Comparison of ENCODE assay signal across 10 cellular contexts in the genomic region with DNA sequence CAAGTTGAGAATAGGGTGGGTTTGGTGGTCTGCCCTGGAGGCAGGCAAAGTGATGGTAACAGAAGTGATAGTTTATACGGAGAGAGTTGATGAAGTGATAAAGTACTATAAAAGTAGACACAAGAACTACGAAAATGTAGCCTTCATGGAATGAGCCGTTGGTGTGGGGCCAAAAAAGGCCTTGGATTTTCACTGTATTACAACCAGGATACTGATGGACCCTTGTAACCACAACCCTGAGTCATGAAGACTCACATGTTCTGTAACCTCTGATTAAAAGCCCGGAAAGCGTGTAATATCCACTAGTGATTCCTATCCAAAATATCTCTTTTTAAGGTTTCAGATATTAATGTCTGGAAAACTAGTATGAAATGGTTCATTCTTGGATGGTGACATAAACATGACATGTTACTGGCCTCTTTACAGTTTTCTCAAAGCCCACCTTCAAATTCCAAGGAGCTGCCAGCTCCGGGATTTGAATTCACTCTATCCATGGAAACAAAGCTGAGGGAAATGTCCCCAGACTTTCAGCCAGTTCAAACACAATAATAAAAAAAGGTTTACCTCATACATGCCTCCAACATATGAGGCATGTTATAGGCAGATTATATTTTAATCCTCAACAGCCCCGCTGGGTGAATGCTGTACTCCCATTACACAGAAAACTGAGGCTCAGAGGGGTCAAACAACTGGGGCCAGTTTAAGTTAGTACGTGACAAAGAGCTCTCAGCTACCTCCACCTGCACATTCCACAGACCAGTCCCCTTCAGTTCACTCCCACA. TPM values are rescaled to one million over a fixed set of nuclear protein-coding genes. Genes with fewer than 3 reads are reported as not detected.
DNase-seq lines count a peak whose midpoint lies in the region; ATAC-seq, FAIRE-seq and TF ChIP-seq lines count a peak whose summit lies in the region.
"Had no signal": no experiment of that assay in that cellular context is flagged by ENCODE, and none has a peak within 500 bp of the region (broad histone marks: within the 10 kb centered on the region; RNA-seq: fewer than 3 reads in every experiment).

No MANE protein-coding gene starts in this region.

- H3K4me1 ChIP-seq in CD4-positive, alpha-beta memory T cell (ENCODE audit: insufficient read depth, low read length): peaks cover 20% of the 10 kb centered on the region
- peaks cover 42% of the 10 kb centered on the region for H3K4me1 ChIP-seq in Loucy (ENCODE audit: insufficient read depth, low read length, poor library complexity, severe bottlenecking)

- no peaks in the 10 kb centered on the region for H3K9me2 ChIP-seq in Loucy (replicated peaks; ENCODE audit: low read depth, low read length)

- POLR2A ChIA-PET in CD4-positive, alpha-beta memory T cell (lab: Charles Lee; ENCODE audit: partially characterized antibody): no interaction called here

- peaks cover 14 to 21% (median 18%) of the 10 kb centered on the region in 4 donors for H3K4me1 Mint-ChIP-seq in CD4-positive, alpha-beta memory T cell
- H3K4me1 Mint-ChIP-seq in central memory CD8-positive, alpha-beta T cell: peaks cover 20% of the 10 kb centered on the region
- H3K4me1 Mint-ChIP-seq in nephron: peaks cover 38% of the 10 kb centered on the region

- peaks cover 0 to 2% of the 10 kb centered on the region in 2 donors for H3K36me3 Mint-ChIP-seq in CD4-positive, alpha-beta memory T cell
- H3K36me3 Mint-ChIP-seq in central memory CD8-positive, alpha-beta T cell (ENCODE audit: insufficient read depth): peaks cover 4% of the 10 kb centered on the region
- H3K36me3 Mint-ChIP-seq in nephron (ENCODE audit: low read depth): no peaks in the 10 kb centered on the region

- no peaks in the 10 kb centered on the region for H4K20me1 ChIP-seq in Loucy (ENCODE audit: insufficient read depth, low read length, poor library complexity, severe bottlenecking)

- H3K9ac ChIP-seq in Loucy (ENCODE audit: low read depth, low read length, poor library complexity, severe bottlenecking): peak overlapping the region; percentile 90

- no peaks in the 10 kb centered on the region for H3K27me3 ChIP-seq in CD4-positive, alpha-beta memory T cell (ENCODE audit: insufficient read depth, low read length)
- H3K27me3 ChIP-seq in Loucy (ENCODE audit: insufficient read depth, low read length, poor library complexity, severe bottlenecking): no peaks in the 10 kb centered on the region
- H3K27me3 ChIP-seq: SJCRH30 had no signal

- H3K4me2 ChIP-seq in Loucy (ENCODE audit: low read depth, low read length, poor library complexity, severe bottlenecking): peak overlapping the region; percentile 84

- H3K27ac ChIP-seq in CD4-positive, alpha-beta memory T cell (ENCODE audit: low read depth, low read length): no peak overlapping the region
- H3K27ac ChIP-seq: SJCRH30 had no signal

- no peak for FAIRE-seq in D721Med (lab: Jason Lieb, UNC)

- H3K4me3 ChIP-seq in CD4-positive, alpha-beta memory T cell (ENCODE audit: low read length in 2 of 2): no peak overlapping the region
- H3K4me3 ChIP-seq in Loucy (ENCODE audit: low read length, poor library complexity, severe bottlenecking): peak overlapping the region; percentile 97

- H3K9me3 ChIP-seq in CD4-positive, alpha-beta memory T cell (ENCODE audit: control insufficient read depth in 1 of 2, low read length in 2 of 2): no peaks in the 10 kb centered on the region
- H3K9me3 ChIP-seq in Loucy (ENCODE audit: insufficient read depth, low read depth, low read length): no peaks in the 10 kb centered on the region
- H3K9me3 ChIP-seq: SJCRH30 had no signal

- intact Hi-C loops in CD4-positive, alpha-beta memory T cell (cut with micrococcal nuclease): no loop called here

- H3K36me3 ChIP-seq in CD4-positive, alpha-beta memory T cell (ENCODE audit: insufficient read depth, low read length): no peaks in the 10 kb centered on the region
- H3K36me3 ChIP-seq in Loucy (ENCODE audit: insufficient read depth, low read length): no peaks in the 10 kb centered on the region
- H3K36me3 ChIP-seq: SJCRH30 had no signal

- peaks cover 10% of the 10 kb centered on the region; the same call in 1 of the 2 replicates for H3K79me2 ChIP-seq in Loucy (ENCODE audit: insufficient read depth, low read length)

- no peak overlapping the region for H2AFZ ChIP-seq in Loucy (ENCODE audit: low read length)

- no peaks in the 10 kb centered on the region for H3F3A ChIP-seq in Loucy (ENCODE audit: low read depth)

- in situ Hi-C loops in GM13977 (cut with MboI; ENCODE audit: low pct_unique_long_range_greater_than_20kb, low sequenced_read_pairs, unreplicated experiment): loop anchor here (10.0 kb wide), 1 partner anchor 297 kb away; a partner anchor contains a TSS

- H3K4me3 Mint-ChIP-seq in CD4-positive, alpha-beta memory T cell: peak overlapping the region; percentile 6 to 78 (median 60)
- H3K4me3 Mint-ChIP-seq in central memory CD8-positive, alpha-beta T cell: peak overlapping the region; percentile 92
- H3K4me3 Mint-ChIP-seq in nephron: peak overlapping the region; percentile 58 to 72 (median 67)

- no peak for TF ChIP-seq CTCF in Loucy (conservative IDR thresholded peaks at IDR 0.05; ENCODE audit: low read length)
- TF ChIP-seq CTCF in nephron (IDR thresholded peaks at IDR 0.05; ENCODE audit: unreplicated experiment in 3 of 3): no peak
- TF ChIP-seq CTCF in D721Med (IDR thresholded peaks at IDR 0.05; ENCODE audit: insufficient read depth, missing control alignments): no peak
- no peak for TF ChIP-seq CTCF in GM13977 (IDR thresholded peaks at IDR 0.05; ENCODE audit: extremely low read depth, insufficient read depth, missing control alignments)

- H3K27ac Mint-ChIP-seq in CD4-positive, alpha-beta memory T cell: peak overlapping the region in 1 of 7 donors; percentile 50
- H3K27ac Mint-ChIP-seq in central memory CD8-positive, alpha-beta T cell (ENCODE audit: low read depth): no peak overlapping the region
- H3K27ac Mint-ChIP-seq in nephron: peak overlapping the region; percentile 65 to 92 (median 70)

- no peaks in the 10 kb centered on the region for H3K9me3 Mint-ChIP-seq in CD4-positive, alpha-beta memory T cell
- no peaks in the 10 kb centered on the region for H3K9me3 Mint-ChIP-seq in central memory CD8-positive, alpha-beta T cell
- H3K9me3 Mint-ChIP-seq in nephron: no peaks in the 10 kb centered on the region

- no peak for DNase-seq in CD4-positive, alpha-beta memory T cell
- no peak for DNase-seq in central memory CD8-positive, alpha-beta T cell (ENCODE audit: low spot score in 2 of 2)
- DNase-seq in D721Med (ENCODE audit: insufficient read length, low spot score): no peak
- no peak for DNase-seq in NCI-H146 treated with DMSO at 0.1 percent for 48 hours (lab: John Stamatoyannopoulos, UW; ENCODE audit: unreplicated experiment)
- DNase-seq in GM13977 (ENCODE audit: low spot score): no peak
- DNase-seq: central memory CD4-positive, alpha-beta T cell; SJCRH30 had no signal

- H3K27me3 Mint-ChIP-seq in CD4-positive, alpha-beta memory T cell: peaks cover 5 to 8% of the 10 kb centered on the region in 2 donors
- H3K27me3 Mint-ChIP-seq in central memory CD8-positive, alpha-beta T cell: peaks cover 9% of the 10 kb centered on the region
- no peaks in the 10 kb centered on the region for H3K27me3 Mint-ChIP-seq in nephron (ENCODE audit: low read depth)

- CTCF ChIA-PET in CD4-positive, alpha-beta memory T cell (lab: Charles Lee; ENCODE audit: partially characterized antibody): interaction anchor here (1.5 to 1.9 kb wide), 2 partner anchors 298 to 302 kb away, joined by 3 to 14 read pairs; a partner anchor contains a TSS

- no peak for ATAC-seq in central memory CD8-positive, alpha-beta T cell (replicated peaks; ENCODE audit: extremely low read depth, poor library complexity, severe bottlenecking)
- ATAC-seq in HG02798 (IDR thresholded peaks at IDR 0.05; ENCODE audit: poor library complexity, unreplicated experiment): no peak

RNA-seq across cellular contexts. Expression of a gene that starts 55.4 kb away (rescaled TPM):
- total RNA-seq in CD4-positive, alpha-beta memory T cell: 10 to 100 TPM; 21.7 to 23.9 TPM
- polyA plus RNA-seq in CD4-positive, alpha-beta memory T cell: 100 to 1,000 TPM; 103 to 123 TPM

RNA-seq across cellular contexts. Expression of a gene that starts 55.5 kb away (rescaled TPM):
- total RNA-seq in CD4-positive, alpha-beta memory T cell: 10 to 100 TPM; 20.7 to 24.1 TPM
- polyA plus RNA-seq in CD4-positive, alpha-beta memory T cell: 1 to 10 TPM in 1 of 2 donors, under 1 TPM in 1; 0.91 to 2.3 TPM
